ENCODE assay signal across 8 cellular contexts in the genomic region with DNA sequence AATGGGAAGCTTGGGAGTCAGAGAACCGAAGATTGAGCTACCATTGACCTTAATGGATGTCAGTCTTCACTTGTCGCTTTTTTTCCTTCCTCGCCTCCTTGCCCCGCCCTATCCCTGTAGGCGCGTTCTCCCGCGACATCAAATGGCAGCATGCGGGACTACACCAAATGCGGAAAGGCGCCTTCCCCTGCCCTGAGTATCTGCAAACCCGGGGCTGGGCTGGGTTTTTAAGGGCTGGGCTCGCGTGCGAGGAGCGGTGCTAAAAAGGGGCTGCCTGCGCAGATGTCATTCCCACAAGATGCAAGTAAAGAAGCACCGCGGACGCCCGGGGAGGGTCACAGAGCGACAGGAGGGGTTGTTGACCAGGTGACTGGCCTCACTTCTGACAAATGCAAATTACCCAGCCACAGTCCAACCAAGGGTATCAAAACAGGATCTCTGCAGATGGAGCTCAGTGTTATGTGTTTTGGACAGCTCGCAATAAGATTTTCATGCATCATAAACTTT.
DNase-seq lines count a peak whose midpoint lies in the region; ATAC-seq and TF ChIP-seq lines count a peak whose summit lies in the region.

No MANE protein-coding gene starts in this region.

- DNase-seq in Ammon's horn (ENCODE audit: low spot score) (peak; percentile 50), GM19240 (ENCODE audit: insufficient read length, low spot score) (peak; percentile 44), cardiac fibroblast (ENCODE audit: low read depth in 2 of 2) (peak; percentile 37 to 53), left kidney (ENCODE audit: low read depth, low spot score) (peak; percentile 89), NCI-H524 treated with DMSO at 0.1 percent for 48 hours (lab: John Stamatoyannopoulos, UW) (no peak)
- DNase-seq in stimulated activated CD4-positive, alpha-beta T cell treated with anti-CD3 and anti-CD28 coated beads, TNF-alpha, amount 100 ng/mL, for 24 hours (ENCODE audit: low read depth in 3 of 3), result peak; percentile 28 to 71 (median 41)

- ATAC-seq in HG03432 (IDR thresholded peaks at IDR 0.05; ENCODE audit: unreplicated experiment), result peak; percentile 65

- peak overlapping the region; percentile 46 for H3K4me3 ChIP-seq in WI38 (ENCODE audit: low read depth, low read length)
- peak overlapping the region; percentile 11 to 29 for H3K4me3 ChIP-seq in cardiac fibroblast (replicated peaks in 1 of 2; ENCODE audit: low read depth in 2 of 2, low read length in 2 of 2)

- TF ChIP-seq CTCF in WI38 (IDR thresholded peaks at IDR 0.05; ENCODE audit: low read depth, low read length) (peak; percentile 11; the same call in 1 of the 2 replicates), cardiac fibroblast (IDR thresholded peaks at IDR 0.05; ENCODE audit: low read depth, low read length) (peak; percentile 50)
